Comparison of ENCODE assay signal across 8 cellular contexts in genomic region chr2:201184248-201184647, GRCh38. TPM values are rescaled to one million over a fixed set of nuclear protein-coding genes. Genes with fewer than 3 reads are reported as not detected.
DNase-seq lines count a peak whose midpoint lies in the region; ATAC-seq and TF ChIP-seq lines count a peak whose summit lies in the region.
"Not testable (repeated sequence)": the region's sequence is repeated elsewhere in the genome, so short reads cannot be mapped to it uniquely, and the experiment has no call there.

No MANE protein-coding gene starts in this region.

- peak overlapping the region; percentile 7 to 94 (median 88) for H3K27ac Mint-ChIP-seq in CD8-positive, alpha-beta memory T cell
- H3K27ac Mint-ChIP-seq in activated CD8-positive, alpha-beta T cell treated with anti-CD3 and anti-CD28 coated beads for 36 hours = peak overlapping the region; percentile 99
- H3K27ac Mint-ChIP-seq in progenitor cell of endocrine pancreas = not testable (repeated sequence)

- ATAC-seq in activated CD8-positive, alpha-beta T cell treated with anti-CD3 and anti-CD28 coated beads for 36 hours = peak; percentile 4
- not testable (repeated sequence) for ATAC-seq in right lobe of liver

- H3K9me3 Mint-ChIP-seq in CD8-positive, alpha-beta memory T cell; activated CD8-positive, alpha-beta T cell treated with anti-CD3 and anti-CD28 coated beads for 36 hours; progenitor cell of endocrine pancreas (ENCODE audit: low read depth): not testable (repeated sequence)

- H3K36me3 ChIP-seq in CD8-positive, alpha-beta memory T cell (ENCODE audit: insufficient read depth, low read length); ascending aorta; right lobe of liver; tibial artery: not testable (repeated sequence)
- H3K36me3 ChIP-seq in Loucy (ENCODE audit: insufficient read depth, low read length) = peaks cover 10% of the 10 kb centered on the region; the same call in 1 of the 2 replicates

- peaks cover 4 to 26% (median 8%) of the 10 kb centered on the region in 3 donors for H3K36me3 Mint-ChIP-seq in CD8-positive, alpha-beta memory T cell
- peaks cover 35% of the 10 kb centered on the region for H3K36me3 Mint-ChIP-seq in activated CD8-positive, alpha-beta T cell treated with anti-CD3 and anti-CD28 coated beads for 36 hours (ENCODE audit: low read depth)
- not testable (repeated sequence) for H3K36me3 Mint-ChIP-seq in progenitor cell of endocrine pancreas (ENCODE audit: insufficient read depth)

- H4K20me1 ChIP-seq in Loucy (ENCODE audit: insufficient read depth, low read length, poor library complexity, severe bottlenecking) = not testable (repeated sequence)

- TF ChIP-seq CTCF in Loucy (conservative IDR thresholded peaks at IDR 0.05; ENCODE audit: low read length); activated CD8-positive, alpha-beta T cell treated with anti-CD3 and anti-CD28 coated beads for 36 hours (IDR thresholded peaks at IDR 0.05); ascending aorta (IDR thresholded peaks at IDR 0.05); epithelial cell of proximal tubule (conservative IDR thresholded peaks at IDR 0.05; ENCODE audit: low read depth, low read length); right lobe of liver (IDR thresholded peaks at IDR 0.05); progenitor cell of endocrine pancreas (IDR thresholded peaks at IDR 0.05; ENCODE audit: unreplicated experiment); tibial artery (IDR thresholded peaks at IDR 0.05): not testable (repeated sequence)

- H3K79me2 ChIP-seq in Loucy (ENCODE audit: insufficient read depth, low read length) = peaks cover 64% of the 10 kb centered on the region

- H3K4me1 ChIP-seq in CD8-positive, alpha-beta memory T cell (ENCODE audit: insufficient read depth, low read length) = peaks cover 32% of the 10 kb centered on the region
- H3K4me1 ChIP-seq in Loucy (ENCODE audit: insufficient read depth, low read length, poor library complexity, severe bottlenecking) (peaks cover 40% of the 10 kb centered on the region), right lobe of liver (peaks cover 0 to 15% (median 0%) of the 10 kb centered on the region in 4 donors)
- H3K4me1 ChIP-seq in ascending aorta, tibial artery: not testable (repeated sequence)

- H3K4me1 Mint-ChIP-seq in CD8-positive, alpha-beta memory T cell = peaks cover 49 to 59% (median 57%) of the 10 kb centered on the region in 3 donors
- peaks cover 48% of the 10 kb centered on the region for H3K4me1 Mint-ChIP-seq in activated CD8-positive, alpha-beta T cell treated with anti-CD3 and anti-CD28 coated beads for 36 hours (ENCODE audit: low read depth)
- peaks cover 29% of the 10 kb centered on the region for H3K4me1 Mint-ChIP-seq in progenitor cell of endocrine pancreas (ENCODE audit: low read depth)

- peak overlapping the region; percentile 11 for H3K27ac ChIP-seq in CD8-positive, alpha-beta memory T cell (ENCODE audit: low read depth, low read length)
- H3K27ac ChIP-seq in ascending aorta, tibial artery: not testable (repeated sequence)
- H3K27ac ChIP-seq in right lobe of liver = peak overlapping the region in 1 of 3 donors; percentile 87

- TF ChIP-seq POLR2A in right lobe of liver (IDR thresholded peaks at IDR 0.05) = not testable (repeated sequence)

- WGBS in right lobe of liver (ENCODE audit: insufficient coverage, low coverage, low lambda C conversion rate, missing lambda C conversion rate) = 55% methylated on average over 4 of the region's 6 CpGs

- H3K4me2 ChIP-seq in Loucy (ENCODE audit: low read depth, low read length, poor library complexity, severe bottlenecking) = peak overlapping the region; percentile 89

- H2AFZ ChIP-seq in Loucy (ENCODE audit: low read length) = not testable (repeated sequence)

- not testable (repeated sequence) for H3K9me3 ChIP-seq in CD8-positive, alpha-beta memory T cell (ENCODE audit: low read length); Loucy (ENCODE audit: insufficient read depth, low read depth, low read length); ascending aorta; right lobe of liver; tibial artery

- H3K27me3 ChIP-seq in CD8-positive, alpha-beta memory T cell (ENCODE audit: insufficient read depth, low read length, poor library complexity, severe bottlenecking); Loucy (ENCODE audit: insufficient read depth, low read length, poor library complexity, severe bottlenecking); ascending aorta; right lobe of liver; tibial artery: not testable (repeated sequence)

- not testable (repeated sequence) for H3K9me2 ChIP-seq in Loucy (replicated peaks; ENCODE audit: low read depth, low read length)

- not testable (repeated sequence) for H3K27me3 Mint-ChIP-seq in CD8-positive, alpha-beta memory T cell; activated CD8-positive, alpha-beta T cell treated with anti-CD3 and anti-CD28 coated beads for 36 hours; progenitor cell of endocrine pancreas

- H3K4me3 Mint-ChIP-seq in CD8-positive, alpha-beta memory T cell = peak overlapping the region; percentile 84 to 97 (median 89)
- peak overlapping the region; percentile 98 for H3K4me3 Mint-ChIP-seq in activated CD8-positive, alpha-beta T cell treated with anti-CD3 and anti-CD28 coated beads for 36 hours
- peak overlapping the region; percentile 68 for H3K4me3 Mint-ChIP-seq in progenitor cell of endocrine pancreas (ENCODE audit: low read depth)

- H3K9ac ChIP-seq in Loucy (ENCODE audit: low read depth, low read length, poor library complexity, severe bottlenecking) = peak overlapping the region; percentile 91

- POLR2A ChIA-PET in CD8-positive, alpha-beta memory T cell (lab: Charles Lee) = interaction anchor here (0.7 kb wide), 1 partner anchor 81 kb away, joined by 3 read pairs; no protein-coding TSS in a partner anchor
- POLR2A ChIA-PET in activated CD8-positive, alpha-beta T cell treated with anti-CD3 and anti-CD28 coated beads for 36 hours (lab: Charles Lee) = interaction anchor here (0.7 to 3.3 kb wide), 6 partner anchors 11 to 70 kb away, joined by 3 to 42 read pairs (median 6); no protein-coding TSS in a partner anchor

- intact Hi-C loops in activated CD8-positive, alpha-beta T cell treated with anti-CD3 and anti-CD28 coated beads for 36 hours (cut with micrococcal nuclease); ascending aorta (cut with DNase I); right lobe of liver (cut with DNase I); tibial artery (cut with DNase I; ENCODE audit: low total_unique reads): not testable (repeated sequence)

- peak in 1 of 5 donors; percentile 12 for DNase-seq in CD8-positive, alpha-beta memory T cell
- not testable (repeated sequence) for DNase-seq in activated CD8-positive, alpha-beta T cell treated with anti-CD3 and anti-CD28 coated beads for 36 hours; ascending aorta (ENCODE audit: low spot score in 2 of 2); epithelial cell of proximal tubule (ENCODE audit: low read depth); right lobe of liver; progenitor cell of endocrine pancreas (ENCODE audit: low spot score, unreplicated experiment); tibial artery

- H3F3A ChIP-seq in Loucy (ENCODE audit: low read depth) = not testable (repeated sequence)

- H3K4me3 ChIP-seq in CD8-positive, alpha-beta memory T cell (ENCODE audit: low read length) = peak overlapping the region; percentile 93
- H3K4me3 ChIP-seq in Loucy (ENCODE audit: low read length, poor library complexity, severe bottlenecking) (peak overlapping the region; percentile 90), ascending aorta (peak overlapping the region; percentile 7 to 60), epithelial cell of proximal tubule (ENCODE audit: low read depth, low read length) (peak overlapping the region; percentile 69), right lobe of liver (peak overlapping the region; percentile 56 to 69 (median 63)), tibial artery (peak overlapping the region; percentile 31 to 44)

- CTCF ChIA-PET in CD8-positive, alpha-beta memory T cell (lab: Charles Lee) = interaction anchor here (3.3 kb wide), 2 partner anchors 11 to 49 kb away, joined by 16 to 74 read pairs; no protein-coding TSS in a partner anchor
- CTCF ChIA-PET in activated CD8-positive, alpha-beta T cell treated with anti-CD3 and anti-CD28 coated beads for 36 hours (lab: Charles Lee) = interaction anchor here (2.1 to 3.3 kb wide), 4 partner anchors 11 to 49 kb away, joined by 20 to 220 read pairs (median 32); no protein-coding TSS in a partner anchor

RNA-seq across cellular contexts. Expression of gene CASP10, which starts 1.3 kb away (rescaled TPM):
- total RNA-seq in CD8-positive, alpha-beta memory T cell = 1 to 10 TPM; 6.7 to 7.3 TPM
- 8.1 TPM for polyA plus RNA-seq in CD8-positive, alpha-beta memory T cell
- total RNA-seq in activated CD8-positive, alpha-beta T cell treated with anti-CD3 and anti-CD28 coated beads for 36 hours = 10 to 100 TPM; 18.3 to 22.6 TPM
- 7.8 TPM for total RNA-seq in ascending aorta
- total RNA-seq in epithelial cell of proximal tubule = 1.1 and 3.8 TPM in 2 replicates
- 1 to 10 TPM; 4.2 to 9.4 (median 8.4) TPM for total RNA-seq in right lobe of liver
- total RNA-seq in progenitor cell of endocrine pancreas = 9.0 and 9.9 TPM in 2 replicates

Comparison
In these comparisons a context has a peak if more than half of its experiments do, and no peak if none do; other contexts are left out.
1. H3K4me3 ChIP-seq: peak in every context shown above with its lines; median percentile 93 in CD8-positive, alpha-beta memory T cell; 90 in Loucy; 69 in epithelial cell of proximal tubule; 63 in right lobe of liver; 38 in tibial artery; 34 in ascending aorta.